In genomic region chr2:79131687-79132086, GRCh38 we compare ENCODE assay signal across 17 cellular contexts.
"Had no signal": no experiment of that assay in that cellular context is flagged by ENCODE, and none has a peak within 500 bp of the region (broad histone marks: within the 10 kb centered on the region; RNA-seq: fewer than 3 reads in every experiment).

No MANE protein-coding gene starts in this region.

- H3K4me3 ChIP-seq: dorsolateral prefrontal cortex, left lung, tibial artery had no signal

- H3K36me3 ChIP-seq: left lung, tibial artery had no signal

- H3K9me3 ChIP-seq: left lung, tibial artery had no signal

- H3K27ac ChIP-seq: dorsolateral prefrontal cortex, left lung, tibial artery had no signal

- ATAC-seq: activated CD8-positive, alpha-beta memory T cell treated with anti-CD3 and anti-CD28 coated beads, Interleukin-2, amount 10 ng/mL, durations not matched to agents 7 days and 5 days; left lung had no signal

- H3K4me1 ChIP-seq: left lung, tibial artery had no signal

- H3K27me3 ChIP-seq: dorsolateral prefrontal cortex, left lung, tibial artery had no signal

- DNase-seq: activated CD4-positive, alpha-beta memory T cell treated with anti-CD3 and anti-CD28 coated beads for 36 hours; activated CD8-positive, alpha-beta memory T cell treated with anti-CD3 and anti-CD28 coated beads, Interleukin-2, amount 10 ng/mL, durations not matched to agents 7 days and 5 days; activated naive CD4-positive, alpha-beta T cell treated with Interleukin-2 at 50 U/mL for 16 hours; activated naive CD8-positive, alpha-beta T cell treated with anti-CD3 and anti-CD28 coated beads, Interleukin-2, amount 10 ng/mL, durations not matched to agents 7 days and 5 days; amygdala; dorsolateral prefrontal cortex; erythroblast; foreskin melanocyte; left lung; mammary epithelial cell; midbrain; occipital lobe; stimulated activated CD4-positive, alpha-beta T cell treated with anti-CD3 and anti-CD28 coated beads, Interleukin-12 subunit alpha, Interleukin-12 subunit beta, amount 100 ng/mL, for 4 hours; stimulated activated CD4-positive, alpha-beta T cell treated with anti-CD3 and anti-CD28 coated beads, Interleukin-1b, Interleukin-23, amount 100 ng/mL, for 48 hours; stimulated activated CD8-positive, alpha-beta memory T cell treated with anti-CD3 and anti-CD28 coated beads, Interleukin-4, amount 100 ng/mL, for 48 hours; stimulated activated naive CD4-positive, alpha-beta T cell; tibial artery had no signal
